12 cellular contexts compared by ENCODE assay signal in the genomic region with DNA sequence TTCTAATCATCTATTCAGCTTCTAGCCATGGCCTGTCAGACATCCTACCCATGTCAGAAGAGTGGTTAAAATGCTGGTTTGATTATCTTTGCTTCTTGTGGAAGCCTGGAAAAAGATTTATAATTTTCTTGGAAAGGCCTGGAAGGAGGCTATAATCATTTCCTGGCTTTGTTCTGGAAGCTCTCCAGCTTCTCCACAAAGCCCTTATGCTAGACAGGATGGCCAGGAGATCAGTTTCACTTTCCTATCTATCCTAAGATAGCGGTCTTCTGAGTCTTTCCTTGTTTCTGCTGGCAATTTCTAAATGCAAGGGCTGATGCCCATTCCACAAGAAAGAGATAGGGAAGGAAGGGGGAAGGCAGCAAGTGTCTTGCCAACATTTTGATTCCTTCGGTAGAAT.
DNase-seq lines count a peak whose midpoint lies in the region; ATAC-seq and TF ChIP-seq lines count a peak whose summit lies in the region.
"Had no signal": no experiment of that assay in that cellular context is flagged by ENCODE, and none has a peak within 500 bp of the region (broad histone marks: within the 10 kb centered on the region; RNA-seq: fewer than 3 reads in every experiment).

No MANE protein-coding gene starts in this region.

- no peak for TF ChIP-seq CTCF in AG09309 (IDR thresholded peaks at IDR 0.05; ENCODE audit: control insufficient read depth, insufficient read depth, low read depth, low read length, missing control alignments)
- TF ChIP-seq CTCF in PC-3 (conservative IDR thresholded peaks at IDR 0.05; ENCODE audit: low read depth, low read length), result no peak
- no peak for TF ChIP-seq CTCF in fibroblast of mammary gland (conservative IDR thresholded peaks at IDR 0.05; ENCODE audit: control insufficient read depth, insufficient read depth, low read depth, low read length)
- TF ChIP-seq CTCF in osteoblast (IDR thresholded peaks at IDR 0.05; ENCODE audit: extremely low read depth, low read depth, low read length), result no peak

- DNase-seq in AG09309 (ENCODE audit: low read depth) (peak; percentile 67), PC-3 (peak; percentile 50), fibroblast of mammary gland (ENCODE audit: low read depth) (peak; percentile 91), osteoblast (ENCODE audit: insufficient read length, low spot score, missing footprints) (no peak), Kasumi-1 (lab: John Stamatoyannopoulos, UW) (no peak)
- DNase-seq in effector CD8-positive, alpha-beta T cell (lab: John Stamatoyannopoulos, UW), result no peak
- DNase-seq: CD4-positive, CD25-positive, alpha-beta regulatory T cell; NCI-H1417; OCI-M1 had no signal

- BruUV-seq in PC-3 (replicated peaks; lab: Mats Ljungman, UMichigan), result no TSS peak

- H3K4me2 ChIP-seq in PC-3 (ENCODE audit: low read length), result no peak overlapping the region
- H3K4me2 ChIP-seq in osteoblast (ENCODE audit: insufficient read depth, low read length), result peak overlapping the region; percentile 62

- H3K27ac ChIP-seq in PC-3 (ENCODE audit: low read length) (no peak overlapping the region), osteoblast (ENCODE audit: low read depth, low read length) (no peak overlapping the region)

- H3K27me3 ChIP-seq in PC-3 (ENCODE audit: low read length) (no peaks in the 10 kb centered on the region), osteoblast (ENCODE audit: insufficient read depth, low read length) (peaks cover 7% of the 10 kb centered on the region)

- H3K9me2 ChIP-seq in PC-3 (replicated peaks; ENCODE audit: low read length), result no peaks in the 10 kb centered on the region

- H3K4me1 ChIP-seq in PC-3 (ENCODE audit: insufficient read depth, low read length) (peaks cover 30% of the 10 kb centered on the region), osteoblast (ENCODE audit: insufficient read depth, low read length) (peaks cover 34% of the 10 kb centered on the region)

- H3K4me3 ChIP-seq in AG09309 (ENCODE audit: control insufficient read depth, low read depth, low read length), result no peak overlapping the region
- no peak overlapping the region for H3K4me3 ChIP-seq in PC-3 (ENCODE audit: low read length)
- peak overlapping the region; percentile 2 for H3K4me3 ChIP-seq in fibroblast of mammary gland (ENCODE audit: control insufficient read depth, low read depth, low read length)
- peak overlapping the region; percentile 8 for H3K4me3 ChIP-seq in osteoblast (ENCODE audit: insufficient read depth, low read length)

- H4K20me1 ChIP-seq in PC-3 (ENCODE audit: low read length) (no peaks in the 10 kb centered on the region), osteoblast (ENCODE audit: insufficient read depth, low read length) (peaks cover 3% of the 10 kb centered on the region)

- no peaks in the 10 kb centered on the region for H3F3A ChIP-seq in PC-3 (ENCODE audit: low read length, unreplicated experiment)

- H3K79me2 ChIP-seq in PC-3 (ENCODE audit: low read length) (no peaks in the 10 kb centered on the region), osteoblast (ENCODE audit: insufficient read depth, low read length) (no peaks in the 10 kb centered on the region)

- CTCF ChIA-PET in PC-3 (lab: Charles Lee), result no interaction called here

- H3K36me3 ChIP-seq in PC-3 (ENCODE audit: low read depth, low read length), result no peaks in the 10 kb centered on the region
- no peaks in the 10 kb centered on the region for H3K36me3 ChIP-seq in osteoblast (ENCODE audit: insufficient read depth, low read length)

- H3K9ac ChIP-seq in PC-3 (ENCODE audit: low read length), result no peak overlapping the region

- intact Hi-C loops in PC-3 (cut with micrococcal nuclease), result loop anchor here (2.0 to 5.0 kb wide), 3 partner anchors 22 to 122 kb away; no protein-coding TSS in a partner anchor

- ATAC-seq in PC-3 (no peak; the same call in 1 of the 2 replicates), GM19395 (IDR thresholded peaks at IDR 0.05; ENCODE audit: unreplicated experiment) (no peak), GM21825 (IDR thresholded peaks at IDR 0.05; ENCODE audit: unreplicated experiment) (no peak)
- ATAC-seq: stimulated activated memory B cell treated with anti-CD40 and anti-IgM and Interleukin-4, amounts not matched to agents 10 μg/mL and 1 μg/mL and 100 μg/mL, for 72 hours had no signal

- no peak overlapping the region for H2AFZ ChIP-seq in PC-3 (ENCODE audit: low read length)
- H2AFZ ChIP-seq in osteoblast (ENCODE audit: low read length), result no peak overlapping the region

- H3K9me3 ChIP-seq in PC-3 (ENCODE audit: low read length) (no peaks in the 10 kb centered on the region), osteoblast (ENCODE audit: low read depth, low read length) (no peaks in the 10 kb centered on the region)

- POLR2A ChIA-PET in PC-3 (lab: Charles Lee; ENCODE audit: unreplicated experiment), result interaction anchor here (0.6 kb wide), 1 partner anchor 213 kb away, joined by 3 read pairs; no protein-coding TSS in a partner anchor

Comparison
In these comparisons a context has a peak if more than half of its experiments do, and no peak if none do; other contexts are left out.
1. DNase-seq: peak in AG09309 (single experiment), PC-3 (single experiment) and fibroblast of mammary gland (single experiment); none in osteoblast (single experiment), effector CD8-positive, alpha-beta T cell (single experiment) and Kasumi-1 (0 of 2).
2. H3K4me3 ChIP-seq: peak in fibroblast of mammary gland (single experiment) and osteoblast (single experiment); none in AG09309 (single experiment) and PC-3 (single experiment).